8 cellular contexts compared by ENCODE assay signal in the genomic region with DNA sequence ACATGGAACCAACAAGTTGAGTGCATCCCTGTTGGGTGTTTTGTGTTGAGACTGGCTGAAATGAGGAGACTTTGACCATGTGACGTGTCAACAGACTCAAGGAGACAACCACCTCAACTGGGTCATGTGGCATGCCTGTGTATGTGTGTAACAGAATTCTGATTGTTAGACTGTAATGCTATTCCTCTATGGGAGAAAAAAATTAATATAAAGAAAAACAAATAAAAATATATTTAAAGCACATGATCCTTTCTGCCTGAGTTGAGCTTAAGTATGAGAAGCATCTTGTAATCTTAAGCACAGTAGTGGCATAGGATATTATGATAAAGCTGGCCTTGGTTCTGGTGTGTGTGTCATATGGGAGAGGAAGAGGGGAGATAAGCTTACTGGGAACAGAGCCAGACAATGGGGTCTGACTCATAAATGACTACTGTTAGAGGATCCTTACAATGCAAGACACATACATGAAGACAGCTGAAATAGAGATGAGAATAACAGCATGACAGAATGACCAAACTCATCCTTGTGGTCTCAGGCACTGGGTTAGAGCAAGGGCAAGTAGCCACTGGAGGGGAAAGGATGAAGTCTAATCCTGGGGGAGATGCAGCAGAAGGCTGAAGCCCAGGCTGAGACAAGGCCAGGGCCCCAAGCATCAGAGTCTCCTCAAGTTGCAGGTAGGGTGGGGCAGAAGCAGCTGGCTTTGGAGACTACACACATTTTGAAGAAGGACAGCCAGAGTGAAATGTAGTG. TPM values are rescaled to one million over a fixed set of nuclear protein-coding genes. Genes with fewer than 3 reads are reported as not detected.
DNase-seq lines count a peak whose midpoint lies in the region; ATAC-seq and TF ChIP-seq lines count a peak whose summit lies in the region.

No MANE protein-coding gene starts in this region.

- peaks cover 5% of the 10 kb centered on the region for H3K36me3 ChIP-seq in breast epithelium
- H3K36me3 ChIP-seq in Panc1 (ENCODE audit: control insufficient read depth, insufficient read depth, low read length), result peaks cover 2% of the 10 kb centered on the region; the same call in 1 of the 2 replicates

- H3K4me1 ChIP-seq in breast epithelium, result no peaks in the 10 kb centered on the region
- peaks cover 5% of the 10 kb centered on the region; the same call in 1 of the 2 replicates for H3K4me1 ChIP-seq in Panc1 (ENCODE audit: control insufficient read depth, insufficient read depth, low read length)

- H3K4me3 ChIP-seq in breast epithelium, result no peak overlapping the region
- no peak overlapping the region for H3K4me3 ChIP-seq in Panc1 (ENCODE audit: low read depth in 2 of 2, low read length in 2 of 2)

- POLR2A ChIA-PET in MCF 10A (lab: Yijun Ruan, JAX), result interaction anchor here (0.5 to 1.7 kb wide), 6 partner anchors 9 to 198 kb away, joined by 3 to 7 read pairs (median 3); partner anchors contain the start of genes DYNLRB1 and TP53INP2
- POLR2A ChIA-PET in Panc1 (lab: Charles Lee), result interaction anchor here (0.7 kb wide), 1 partner anchor 46 kb away, joined by 4 read pairs; no protein-coding TSS in a partner anchor

- BruUV-seq in MCF 10A (replicated peaks; lab: Mats Ljungman, UMichigan), result no TSS peak
- BruUV-seq in Panc1 (replicated peaks; lab: Mats Ljungman, UMichigan), result no TSS peak

- in situ Hi-C loops in Panc1 (cut with HindIII; ENCODE audit: low pct_unique_long_range_greater_than_20kb, low sequenced_read_pairs), result no loop called here

- no peaks in the 10 kb centered on the region for H3K9me3 Mint-ChIP-seq in MCF 10A (ENCODE audit: unreplicated experiment)

- H3K27me3 ChIP-seq in breast epithelium (no peaks in the 10 kb centered on the region), Panc1 (ENCODE audit: control insufficient read depth, insufficient read depth, low read length) (no peaks in the 10 kb centered on the region)

- intact Hi-C loops in MCF 10A (cut with micrococcal nuclease) (no loop called here), breast epithelium (cut with DNase I; ENCODE audit: low total_unique reads) (no loop called here), Panc1 (cut with micrococcal nuclease; ENCODE audit: unreplicated experiment) (no loop called here)

- H3K4me3 Mint-ChIP-seq in MCF 10A (ENCODE audit: unreplicated experiment), result no peak overlapping the region

- peaks cover 19% of the 10 kb centered on the region for H3K4me1 Mint-ChIP-seq in MCF 10A (ENCODE audit: insufficient read depth, unreplicated experiment)

- H3K27ac Mint-ChIP-seq in MCF 10A (ENCODE audit: low read depth, unreplicated experiment), result peak overlapping the region; percentile 6

- DNase-seq in MCF 10A (ENCODE audit: unreplicated experiment), result peak; percentile 92
- no peak for DNase-seq in breast epithelium (ENCODE audit: low spot score in 2 of 2)
- peak; percentile 91 for DNase-seq in Panc1 (ENCODE audit: low read depth, low spot score)
- DNase-seq in fibroblast of gingiva (ENCODE audit: low read depth), result peak; percentile 96
- peak; percentile 62 for DNase-seq in smooth muscle cell of the brain vasculature (ENCODE audit: low read depth, low spot score)
- no peak for DNase-seq in midbrain (lab: John Stamatoyannopoulos, UW)

- ATAC-seq in Panc1 (no peak), HG02938 (IDR thresholded peaks at IDR 0.05; ENCODE audit: unreplicated experiment) (no peak), HG03159 (IDR thresholded peaks at IDR 0.05; ENCODE audit: unreplicated experiment) (no peak)

- H3K27ac ChIP-seq in breast epithelium (no peak overlapping the region), Panc1 (ENCODE audit: low read length) (no peak overlapping the region)

- no peaks in the 10 kb centered on the region for H3K9me3 ChIP-seq in breast epithelium
- H3K9me3 ChIP-seq in Panc1 (ENCODE audit: control insufficient read depth, insufficient read depth, low read depth, low read length), result no peaks in the 10 kb centered on the region

- no peaks in the 10 kb centered on the region for H3K27me3 Mint-ChIP-seq in MCF 10A (ENCODE audit: insufficient read depth, unreplicated experiment)

- H3K36me3 Mint-ChIP-seq in MCF 10A (ENCODE audit: insufficient read depth, unreplicated experiment), result peaks cover 35% of the 10 kb centered on the region

- TF ChIP-seq POLR2A in breast epithelium (IDR thresholded peaks at IDR 0.05), result no peak

- CTCF ChIA-PET in MCF 10A (lab: Yijun Ruan, JAX) (interaction anchor here (0.6 to 1.9 kb wide), 8 partner anchors 28 to 381 kb away, joined by 3 to 8 read pairs (median 3); no protein-coding TSS in a partner anchor), Panc1 (lab: Charles Lee) (no interaction called here)

- TF ChIP-seq CTCF in MCF 10A (IDR thresholded peaks at IDR 0.05; ENCODE audit: unreplicated experiment) (no peak), breast epithelium (IDR thresholded peaks at IDR 0.05) (no peak), Panc1 (IDR thresholded peaks at IDR 0.05) (no peak)

RNA-seq across cellular contexts. Expression of gene TP53INP2, which starts 9.2 kb away (rescaled TPM):
- total RNA-seq in MCF 10A (2022), result 1.8 and 3.6 TPM in 2 replicates
- total RNA-seq in breast epithelium, result 1 to 10 TPM; 4.7 to 8.0 (median 4.9) TPM
- 20.6 TPM for total RNA-seq in Panc1 (2021; ENCODE audit: unreplicated experiment)
- polyA plus RNA-seq in Panc1 (2012; ENCODE audit: insufficient read length), result 21.1 TPM

RNA-seq across cellular contexts. Expression of gene PIGU, which starts 36.5 kb away (rescaled TPM):
- total RNA-seq in MCF 10A (2022) (14.2 and 14.5 TPM in 2 replicates), breast epithelium (10 to 100 TPM in 2 of 3 donors, 1 to 10 TPM in 1; 7.4 to 16.1 (median 15.8) TPM), Panc1 (2021; ENCODE audit: unreplicated experiment) (22.9 TPM)
- 19.2 TPM for polyA plus RNA-seq in Panc1 (2012; ENCODE audit: insufficient read length)

Comparison
In these comparisons a context has a peak if more than half of its experiments do, and no peak if none do; other contexts are left out.
1. DNase-seq: peak in MCF 10A (single experiment), Panc1 (single experiment), fibroblast of gingiva (single experiment) and smooth muscle cell of the brain vasculature (single experiment); none in breast epithelium (0 of 2) and midbrain (single experiment).